ENCODE assay signal across 20 cellular contexts in the genomic region with DNA sequence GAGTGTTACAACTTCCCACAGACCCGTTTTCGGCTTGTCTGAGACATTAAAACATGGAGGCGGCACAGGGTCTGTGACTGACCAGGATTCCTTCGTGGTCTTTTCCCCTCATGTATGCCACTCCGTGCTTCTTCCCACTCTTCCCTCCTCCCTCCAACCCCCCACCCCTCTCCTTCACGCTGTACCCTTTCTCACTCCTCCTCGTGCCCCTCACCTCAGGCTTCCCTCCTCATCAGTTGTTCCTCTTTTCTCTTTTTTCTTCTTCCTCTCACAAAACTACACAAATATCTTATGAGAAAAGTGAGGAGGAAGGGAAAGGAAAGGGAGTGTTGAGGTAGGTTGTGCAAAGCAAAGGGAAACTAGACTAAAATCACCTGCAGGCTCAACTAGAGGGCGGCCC.
"Had no signal": no experiment of that assay in that cellular context is flagged by ENCODE, and none has a peak within 500 bp of the region (broad histone marks: within the 10 kb centered on the region; RNA-seq: fewer than 3 reads in every experiment).

No MANE protein-coding gene starts in this region.

- H3K27me3 ChIP-seq: colonic mucosa, esophagus muscularis mucosa, foreskin keratinocyte, gastroesophageal sphincter, heart right ventricle, left lung had no signal

- H3K4me1 ChIP-seq: colonic mucosa, foreskin keratinocyte, left lung, lower lobe of right lung had no signal

- DNase-seq: colonic mucosa; cortex of kidney; effector CD8-positive, alpha-beta T cell; effector memory CD8-positive, alpha-beta T cell; foreskin keratinocyte; glutamatergic neuron; heart right ventricle; hippocampal formation; left cardiac atrium; left lung; left ventricle myocardium superior; lower lobe of right lung; mammary epithelial cell; mesendoderm; midbrain; naive thymus-derived CD4-positive, alpha-beta T cell had no signal

- H3K27ac ChIP-seq: colonic mucosa, esophagus muscularis mucosa, foreskin keratinocyte, gastroesophageal sphincter, heart right ventricle, left lung, lower lobe of right lung had no signal

- H3K36me3 ChIP-seq: colonic mucosa, esophagus muscularis mucosa, gastroesophageal sphincter, heart right ventricle, left lung, lower lobe of right lung had no signal

- H3K27me3 Mint-ChIP-seq: dendritic cell treated with granulocyte-macrophage colony-stimulating factor and Interleukin-4, amounts not matched to agents 40 ng/mL and 50 ng/mL, for 4 days had no signal

- H3K9me3 Mint-ChIP-seq: dendritic cell treated with granulocyte-macrophage colony-stimulating factor and Interleukin-4, amounts not matched to agents 40 ng/mL and 50 ng/mL, for 4 days had no signal

- H3K4me3 Mint-ChIP-seq: dendritic cell treated with granulocyte-macrophage colony-stimulating factor and Interleukin-4, amounts not matched to agents 40 ng/mL and 50 ng/mL, for 4 days; effector memory CD8-positive, alpha-beta T cell; memory B cell; naive thymus-derived CD4-positive, alpha-beta T cell had no signal

- H3K4me3 ChIP-seq: colonic mucosa, esophagus muscularis mucosa, gastroesophageal sphincter, heart right ventricle, left lung, lower lobe of right lung had no signal

- H3K27ac Mint-ChIP-seq: dendritic cell treated with granulocyte-macrophage colony-stimulating factor and Interleukin-4, amounts not matched to agents 40 ng/mL and 50 ng/mL, for 4 days; effector memory CD8-positive, alpha-beta T cell; memory B cell; naive thymus-derived CD4-positive, alpha-beta T cell had no signal

- H3K36me3 Mint-ChIP-seq: memory B cell; naive thymus-derived CD4-positive, alpha-beta T cell had no signal

- H3K9me3 ChIP-seq: colonic mucosa, esophagus muscularis mucosa, gastroesophageal sphincter, heart right ventricle, left lung, lower lobe of right lung had no signal
